22 cellular contexts compared by ENCODE assay signal in genomic region chr2:3664925-3665324, GRCh38. TPM values are rescaled to one million over a fixed set of nuclear protein-coding genes. Genes with fewer than 3 reads are reported as not detected.
"Had no signal": no experiment of that assay in that cellular context is flagged by ENCODE, and none has a peak within 500 bp of the region (broad histone marks: within the 10 kb centered on the region; RNA-seq: fewer than 3 reads in every experiment).

No MANE protein-coding gene starts in this region.

- DNase-seq: activated B cell treated with CpG ODN at 0.5 μM for 24 hours; activated CD4-positive, alpha-beta T cell treated with anti-CD3 and anti-CD28 coated beads for 4 hours; activated CD8-positive, alpha-beta T cell treated with anti-CD3 and anti-CD28 coated beads for 36 hours; activated naive CD4-positive, alpha-beta T cell treated with anti-CD3 and anti-CD28 coated beads, Interleukin-2, amount 50 U/mL, for 16 hours; activated T-cell treated with anti-CD3 and anti-CD28 coated beads, Interleukin-2, amount 50 U/mL, for 4 hours; effector memory CD4-positive, alpha-beta T cell; foreskin fibroblast; glutamatergic neuron; hippocampal formation; occipital lobe; stimulated activated naive CD8-positive, alpha-beta T cell treated with anti-CD3 and anti-CD28 coated beads, Interleukin-15, Interleukin-2, amounts not matched to agents 100 U/mL and 50 U/mL, for 24 hours; substantia nigra; T-cell had no signal

- H3K4me1 ChIP-seq: ascending aorta, vagina had no signal

- H3K9me3 Mint-ChIP-seq: activated B cell treated with CpG ODN at 0.5 μM for 24 hours; activated CD8-positive, alpha-beta T cell treated with anti-CD3 and anti-CD28 coated beads for 36 hours; activated T-cell treated with anti-CD3 and anti-CD28 coated beads, Interleukin-2, amount 50 U/mL, for 4 hours; T-cell had no signal

- H3K4me3 ChIP-seq: ascending aorta, tibial nerve, vagina had no signal

- H3K27ac ChIP-seq: ascending aorta, tibial nerve, vagina had no signal

- H3K9me3 ChIP-seq: ascending aorta, tibial nerve, vagina had no signal

- H3K27me3 Mint-ChIP-seq: activated CD8-positive, alpha-beta T cell treated with anti-CD3 and anti-CD28 coated beads for 36 hours; progenitor cell of endocrine pancreas had no signal

- H3K4me3 Mint-ChIP-seq: activated B cell treated with CpG ODN at 0.5 μM for 24 hours; activated CD8-positive, alpha-beta T cell treated with anti-CD3 and anti-CD28 coated beads for 36 hours; activated T-cell treated with anti-CD3 and anti-CD28 coated beads, Interleukin-2, amount 50 U/mL, for 4 hours; T-cell had no signal

- H3K27ac Mint-ChIP-seq: activated B cell treated with CpG ODN at 0.5 μM for 24 hours; activated CD8-positive, alpha-beta T cell treated with anti-CD3 and anti-CD28 coated beads for 36 hours; progenitor cell of endocrine pancreas; T-cell had no signal

- H3K36me3 ChIP-seq: ascending aorta, tibial nerve, vagina had no signal

- H3K27me3 ChIP-seq: ascending aorta, tibial nerve, vagina had no signal

- H3K36me3 Mint-ChIP-seq: T-cell had no signal

RNA-seq across cellular contexts. Expression of gene ALLC, which starts 6.9 kb away (rescaled TPM):
- total RNA-seq: activated B cell treated with CpG ODN at 0.5 μM for 24 hours; activated CD8-positive, alpha-beta T cell treated with anti-CD3 and anti-CD28 coated beads for 36 hours; activated T-cell treated with anti-CD3 and anti-CD28 coated beads, Interleukin-2, amount 50 U/mL, for 4 hours; ascending aorta; lung microvascular endothelial cell; mononuclear cell; occipital lobe; progenitor cell of endocrine pancreas; skeletal muscle tissue; T-cell; vagina had no signal
- polyA plus RNA-seq: keratinocyte had no signal

RNA-seq across cellular contexts. Expression of gene DCDC2C, which starts 38.5 kb away (rescaled TPM):
- total RNA-seq: activated B cell treated with CpG ODN at 0.5 μM for 24 hours; activated CD8-positive, alpha-beta T cell treated with anti-CD3 and anti-CD28 coated beads for 36 hours; activated T-cell treated with anti-CD3 and anti-CD28 coated beads, Interleukin-2, amount 50 U/mL, for 4 hours; lung microvascular endothelial cell; mononuclear cell; progenitor cell of endocrine pancreas; skeletal muscle tissue; T-cell; vagina had no signal
- polyA plus RNA-seq: keratinocyte, neural cell had no signal
